In the genomic region with DNA sequence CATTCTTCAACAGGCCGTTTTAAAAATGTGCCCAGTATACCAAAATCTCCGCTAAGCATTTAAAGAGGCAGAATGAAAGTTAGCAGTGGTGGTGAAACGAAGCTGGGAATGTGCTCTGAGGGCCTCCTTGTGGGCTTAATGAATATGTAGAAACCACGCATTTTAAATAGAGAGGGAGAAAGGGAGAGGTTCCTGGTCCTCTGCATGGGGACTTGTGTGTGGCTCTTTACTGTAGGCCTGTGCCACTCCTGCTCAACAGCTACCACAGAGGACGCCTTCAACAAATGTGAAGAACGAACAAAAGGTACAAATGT, we compare ENCODE assay signal across 1 cellular context.
TF ChIP-seq lines count a peak whose summit lies in the region.

No MANE protein-coding gene starts in this region.

TF ChIP-seq in GM23338, 12 proteins besides CTCF, POLR2A, EP300 and RAD21 (continued from another document):
- TF ChIP-seq, protein P1, sequence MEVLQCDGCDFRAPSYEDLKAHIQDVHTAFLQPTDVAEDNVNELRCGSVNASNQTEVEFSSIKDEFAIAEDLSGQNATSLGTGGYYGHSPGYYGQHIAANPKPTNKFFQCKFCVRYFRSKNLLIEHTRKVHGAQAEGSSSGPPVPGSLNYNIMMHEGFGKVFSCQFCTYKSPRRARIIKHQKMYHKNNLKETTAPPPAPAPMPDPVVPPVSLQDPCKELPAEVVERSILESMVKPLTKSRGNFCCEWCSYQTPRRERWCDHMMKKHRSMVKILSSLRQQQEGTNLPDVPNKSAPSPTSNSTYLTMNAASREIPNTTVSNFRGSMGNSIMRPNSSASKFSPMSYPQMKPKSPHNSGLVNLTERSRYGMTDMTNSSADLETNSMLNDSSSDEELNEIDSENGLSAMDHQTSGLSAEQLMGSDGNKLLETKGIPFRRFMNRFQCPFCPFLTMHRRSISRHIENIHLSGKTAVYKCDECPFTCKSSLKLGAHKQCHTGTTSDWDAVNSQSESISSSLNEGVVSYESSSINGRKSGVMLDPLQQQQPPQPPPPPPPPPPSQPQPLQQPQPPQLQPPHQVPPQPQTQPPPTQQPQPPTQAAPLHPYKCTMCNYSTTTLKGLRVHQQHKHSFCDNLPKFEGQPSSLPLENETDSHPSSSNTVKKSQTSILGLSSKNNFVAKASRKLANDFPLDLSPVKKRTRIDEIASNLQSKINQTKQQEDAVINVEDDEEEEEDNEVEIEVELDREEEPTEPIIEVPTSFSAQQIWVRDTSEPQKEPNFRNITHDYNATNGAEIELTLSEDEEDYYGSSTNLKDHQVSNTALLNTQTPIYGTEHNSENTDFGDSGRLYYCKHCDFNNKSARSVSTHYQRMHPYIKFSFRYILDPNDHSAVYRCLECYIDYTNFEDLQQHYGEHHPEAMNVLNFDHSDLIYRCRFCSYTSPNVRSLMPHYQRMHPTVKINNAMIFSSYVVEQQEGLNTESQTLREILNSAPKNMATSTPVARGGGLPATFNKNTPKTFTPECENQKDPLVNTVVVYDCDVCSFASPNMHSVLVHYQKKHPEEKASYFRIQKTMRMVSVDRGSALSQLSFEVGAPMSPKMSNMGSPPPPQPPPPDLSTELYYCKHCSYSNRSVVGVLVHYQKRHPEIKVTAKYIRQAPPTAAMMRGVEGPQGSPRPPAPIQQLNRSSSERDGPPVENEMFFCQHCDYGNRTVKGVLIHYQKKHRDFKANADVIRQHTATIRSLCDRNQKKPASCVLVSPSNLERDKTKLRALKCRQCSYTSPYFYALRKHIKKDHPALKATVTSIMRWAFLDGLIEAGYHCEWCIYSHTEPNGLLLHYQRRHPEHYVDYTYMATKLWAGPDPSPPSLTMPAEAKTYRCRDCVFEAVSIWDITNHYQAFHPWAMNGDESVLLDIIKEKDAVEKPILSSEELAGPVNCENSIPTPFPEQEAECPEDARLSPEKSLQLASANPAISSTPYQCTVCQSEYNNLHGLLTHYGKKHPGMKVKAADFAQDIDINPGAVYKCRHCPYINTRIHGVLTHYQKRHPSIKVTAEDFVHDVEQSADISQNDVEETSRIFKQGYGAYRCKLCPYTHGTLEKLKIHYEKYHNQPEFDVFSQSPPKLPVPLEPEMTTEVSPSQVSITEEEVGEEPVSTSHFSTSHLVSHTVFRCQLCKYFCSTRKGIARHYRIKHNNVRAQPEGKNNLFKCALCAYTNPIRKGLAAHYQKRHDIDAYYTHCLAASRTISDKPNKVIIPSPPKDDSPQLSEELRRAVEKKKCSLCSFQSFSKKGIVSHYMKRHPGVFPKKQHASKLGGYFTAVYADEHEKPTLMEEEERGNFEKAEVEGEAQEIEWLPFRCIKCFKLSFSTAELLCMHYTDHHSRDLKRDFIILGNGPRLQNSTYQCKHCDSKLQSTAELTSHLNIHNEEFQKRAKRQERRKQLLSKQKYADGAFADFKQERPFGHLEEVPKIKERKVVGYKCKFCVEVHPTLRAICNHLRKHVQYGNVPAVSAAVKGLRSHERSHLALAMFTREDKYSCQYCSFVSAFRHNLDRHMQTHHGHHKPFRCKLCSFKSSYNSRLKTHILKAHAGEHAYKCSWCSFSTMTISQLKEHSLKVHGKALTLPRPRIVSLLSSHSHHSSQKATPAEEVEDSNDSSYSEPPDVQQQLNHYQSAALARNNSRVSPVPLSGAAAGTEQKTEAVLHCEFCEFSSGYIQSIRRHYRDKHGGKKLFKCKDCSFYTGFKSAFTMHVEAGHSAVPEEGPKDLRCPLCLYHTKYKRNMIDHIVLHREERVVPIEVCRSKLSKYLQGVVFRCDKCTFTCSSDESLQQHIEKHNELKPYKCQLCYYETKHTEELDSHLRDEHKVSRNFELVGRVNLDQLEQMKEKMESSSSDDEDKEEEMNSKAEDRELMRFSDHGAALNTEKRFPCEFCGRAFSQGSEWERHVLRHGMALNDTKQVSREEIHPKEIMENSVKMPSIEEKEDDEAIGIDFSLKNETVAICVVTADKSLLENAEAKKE (CRISPR knock-in tag; IDR thresholded peaks at IDR 0.05): no peak
- TF ChIP-seq, protein P2, sequence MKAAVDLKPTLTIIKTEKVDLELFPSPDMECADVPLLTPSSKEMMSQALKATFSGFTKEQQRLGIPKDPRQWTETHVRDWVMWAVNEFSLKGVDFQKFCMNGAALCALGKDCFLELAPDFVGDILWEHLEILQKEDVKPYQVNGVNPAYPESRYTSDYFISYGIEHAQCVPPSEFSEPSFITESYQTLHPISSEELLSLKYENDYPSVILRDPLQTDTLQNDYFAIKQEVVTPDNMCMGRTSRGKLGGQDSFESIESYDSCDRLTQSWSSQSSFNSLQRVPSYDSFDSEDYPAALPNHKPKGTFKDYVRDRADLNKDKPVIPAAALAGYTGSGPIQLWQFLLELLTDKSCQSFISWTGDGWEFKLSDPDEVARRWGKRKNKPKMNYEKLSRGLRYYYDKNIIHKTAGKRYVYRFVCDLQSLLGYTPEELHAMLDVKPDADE (IDR thresholded peaks at IDR 0.05): no peak
- no peak for TF ChIP-seq JUNB (IDR thresholded peaks at IDR 0.05; ENCODE audit: unreplicated experiment)
- no peak for TF ChIP-seq ZNF331 (CRISPR knock-in tag; IDR thresholded peaks at IDR 0.05; ENCODE audit: low read depth)
- no peak for TF ChIP-seq POLR2AphosphoS5 (IDR thresholded peaks at IDR 0.05; ENCODE audit: low read depth)
- TF ChIP-seq CREB1 (CRISPR knock-in tag; IDR thresholded peaks at IDR 0.05; ENCODE audit: low read depth): no peak
